Comparison of ENCODE assay signal across 1 cellular context in genomic region chr12:133037207-133038005, GRCh38.
TF ChIP-seq lines count a peak whose summit lies in the region.

Gene ZNF84 (plus strand): TSS chr12:133037509. CDS start chr12:133041468, 3,959 bp downstream.

TF ChIP-seq in HepG2, 621 proteins besides CTCF, POLR2A, EP300 and RAD21 (continued from another document and continues in another):
- TF ChIP-seq ZBTB26 (CRISPR knock-in tag; IDR thresholded peaks at IDR 0.05; ENCODE audit: borderline replicate concordance), result no peak
- no peak for TF ChIP-seq ZNF260 (CRISPR knock-in tag; IDR thresholded peaks at IDR 0.05; ENCODE audit: borderline replicate concordance, low read depth)
- peak; percentile 22; the same call in 1 of the 2 replicates for TF ChIP-seq SP5 (CRISPR knock-in tag; IDR thresholded peaks at IDR 0.05; ENCODE audit: borderline replicate concordance, low read depth)
- peak; percentile 63; the same call in 1 of the 2 replicates for TF ChIP-seq ZNF766 (CRISPR knock-in tag; IDR thresholded peaks at IDR 0.05; ENCODE audit: borderline replicate concordance)
- no peak for TF ChIP-seq GRHL1 (CRISPR knock-in tag; conservative IDR thresholded peaks at IDR 0.05)
- peak; percentile 64; the same call in 1 of the 2 replicates for TF ChIP-seq PHF20 (CRISPR knock-in tag; IDR thresholded peaks at IDR 0.05)
- TF ChIP-seq ZNF318 (CRISPR knock-in tag; IDR thresholded peaks at IDR 0.05), result peak; percentile 89
- no peak; the same call in 1 of the 2 replicates for TF ChIP-seq ATF6 (CRISPR knock-in tag; conservative IDR thresholded peaks at IDR 0.05)
- TF ChIP-seq ARID2 (CRISPR knock-in tag; IDR thresholded peaks at IDR 0.05; ENCODE audit: borderline replicate concordance), result peak; percentile 37; the same call in 1 of the 2 replicates
- peak; percentile 85 for TF ChIP-seq MED1 (CRISPR knock-in tag; IDR thresholded peaks at IDR 0.05)
- TF ChIP-seq ZNF577 (CRISPR knock-in tag; IDR thresholded peaks at IDR 0.05; ENCODE audit: borderline replicate concordance, low read depth), result no peak
- TF ChIP-seq POLR2AphosphoS2 (IDR thresholded peaks at IDR 0.05; ENCODE audit: low read depth, low read length), result no peak
- peak; percentile 95 for TF ChIP-seq SAP130 (CRISPR knock-in tag; IDR thresholded peaks at IDR 0.05; ENCODE audit: low read depth)
- peak; percentile 64 for TF ChIP-seq IRF9 (CRISPR knock-in tag; IDR thresholded peaks at IDR 0.05; ENCODE audit: borderline replicate concordance)
- TF ChIP-seq ZKSCAN5 (CRISPR knock-in tag; IDR thresholded peaks at IDR 0.05), result no peak
- peak; percentile 73 for TF ChIP-seq ZNF710 (CRISPR knock-in tag; IDR thresholded peaks at IDR 0.05; ENCODE audit: borderline replicate concordance)
- TF ChIP-seq GABPB1 (CRISPR knock-in tag; IDR thresholded peaks at IDR 0.05), result peak; percentile 96
- no peak for TF ChIP-seq ZNF282 (IDR thresholded peaks at IDR 0.05; ENCODE audit: partially characterized antibody)
- TF ChIP-seq ZNF740 (CRISPR knock-in tag; IDR thresholded peaks at IDR 0.05), result peak; percentile 71; the same call in 1 of the 2 replicates
- TF ChIP-seq ZNF33B (CRISPR knock-in tag; IDR thresholded peaks at IDR 0.05), result peak; percentile 80; the same call in 1 of the 2 replicates
- peak; percentile 59; the same call in 1 of the 2 replicates for TF ChIP-seq CHCHD3 (CRISPR knock-in tag; IDR thresholded peaks at IDR 0.05)
- TF ChIP-seq THAP11 (CRISPR knock-in tag; IDR thresholded peaks at IDR 0.05), result peak; percentile 97
- peak; percentile 77 for TF ChIP-seq ZBTB38 (CRISPR knock-in tag; IDR thresholded peaks at IDR 0.05)
- TF ChIP-seq RERE (CRISPR knock-in tag; IDR thresholded peaks at IDR 0.05; ENCODE audit: low read depth), result no peak
- TF ChIP-seq ZNF777 (CRISPR knock-in tag; IDR thresholded peaks at IDR 0.05), result peak; percentile 58; the same call in 1 of the 2 replicates
- TF ChIP-seq ZNF17 (CRISPR knock-in tag; IDR thresholded peaks at IDR 0.05), result no peak
- TF ChIP-seq ZNF780A (CRISPR knock-in tag; IDR thresholded peaks at IDR 0.05), result peak; percentile 69
- no peak for TF ChIP-seq HNRNPH1 (optimal IDR thresholded peaks at IDR 0.05; ENCODE audit: low read depth, low read length)
- no peak for TF ChIP-seq ZNF317 (CRISPR knock-in tag; IDR thresholded peaks at IDR 0.05)
- peak; percentile 59 for TF ChIP-seq RARA (CRISPR knock-in tag; IDR thresholded peaks at IDR 0.05)
- TF ChIP-seq ZNF180 (CRISPR knock-in tag; IDR thresholded peaks at IDR 0.05; ENCODE audit: borderline replicate concordance, low read depth), result no peak
- TF ChIP-seq PHF5A (CRISPR knock-in tag; IDR thresholded peaks at IDR 0.05; ENCODE audit: low read depth, unreplicated experiment), result no peak
- no peak for TF ChIP-seq ZNF256 (CRISPR knock-in tag; conservative IDR thresholded peaks at IDR 0.05)
- 0 out of 2 replicates have a peak, but pooled peaks have one; percentile 58 for TF ChIP-seq U2AF2 (IDR thresholded peaks at IDR 0.05; ENCODE audit: low read depth, low read length)
- TF ChIP-seq NR0B2 (CRISPR knock-in tag; IDR thresholded peaks at IDR 0.05), result peak; percentile 93
